ENCODE assay signal across 8 cellular contexts in the genomic region with DNA sequence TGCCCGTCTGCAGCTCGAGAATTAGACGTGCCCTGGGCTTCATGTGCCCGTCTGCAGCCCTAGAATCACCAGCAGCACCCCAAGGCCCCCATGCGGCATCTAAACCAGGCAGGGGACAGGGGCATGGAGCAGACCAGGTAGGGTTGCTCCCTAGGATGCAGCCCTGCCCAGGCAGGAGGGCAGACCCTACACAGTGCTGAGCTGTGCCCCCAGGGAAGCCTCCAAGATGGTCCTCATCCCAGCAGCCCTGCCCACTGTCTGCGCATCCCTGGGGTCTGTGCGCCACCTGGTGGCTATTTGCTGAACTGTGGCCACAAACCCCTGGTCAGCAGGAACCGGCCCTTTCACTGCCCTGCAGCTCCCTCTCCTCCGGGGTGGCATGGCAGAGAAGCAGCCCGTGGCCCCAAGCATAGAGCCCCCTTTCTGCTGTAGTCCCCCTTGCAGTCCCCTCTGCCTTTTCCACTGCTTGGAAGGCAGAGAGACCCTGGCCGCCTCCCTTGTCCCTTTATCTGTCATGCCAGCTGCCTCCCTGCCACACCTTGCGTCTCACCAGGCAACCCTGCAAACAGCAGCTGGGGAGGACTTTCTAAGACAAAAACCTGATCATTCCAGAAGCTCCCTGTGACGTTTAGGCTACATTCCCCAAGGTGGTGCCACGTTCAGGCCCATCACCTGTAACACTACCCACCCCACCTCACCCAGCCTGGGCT.
DNase-seq lines count a peak whose midpoint lies in the region; ATAC-seq, FAIRE-seq and TF ChIP-seq lines count a peak whose summit lies in the region.

No MANE protein-coding gene starts in this region.

- CTCF ChIA-PET in Calu3 (lab: Charles Lee), result interaction anchor here (0.5 to 4.4 kb wide), 5 partner anchors 105 to 398 kb away, joined by 3 to 100 read pairs (median 6); a partner anchor contains a TSS

- H3K9me3 Mint-ChIP-seq in Calu3 (ENCODE audit: low read depth, unreplicated experiment), result no peaks in the 10 kb centered on the region
- H3K9me3 Mint-ChIP-seq in T-helper 2 cell treated with Interferon-gamma antibody and Interleukin-4, amounts not matched to agents 5 μg/mL and 100 μg/mL, for 36 hours, result no peaks in the 10 kb centered on the region

- H3K27me3 ChIP-seq in ascending aorta (no peaks in the 10 kb centered on the region), small intestine (ENCODE audit: control insufficient read depth in 2 of 2, insufficient read depth in 2 of 2, low read length in 2 of 2) (no peaks in the 10 kb centered on the region)

- peak; percentile 97 for TF ChIP-seq CTCF in Calu3 (IDR thresholded peaks at IDR 0.05; ENCODE audit: unreplicated experiment)
- peak; percentile 89 to 93 (median 92) for TF ChIP-seq CTCF in ascending aorta (IDR thresholded peaks at IDR 0.05)

- H3K36me3 ChIP-seq in ascending aorta, result no peaks in the 10 kb centered on the region
- H3K36me3 ChIP-seq in small intestine (ENCODE audit: control insufficient read depth in 2 of 2, insufficient read depth in 2 of 2, low read length in 2 of 2), result no peaks in the 10 kb centered on the region

- H3K9me3 ChIP-seq in ascending aorta, result no peaks in the 10 kb centered on the region
- H3K9me3 ChIP-seq in small intestine (ENCODE audit: control insufficient read depth, low read depth), result no peaks in the 10 kb centered on the region

- no TSS peak for BruUV-seq in Calu3 (replicated peaks; lab: Mats Ljungman, UMichigan)

- H3K36me3 Mint-ChIP-seq in Calu3 (ENCODE audit: insufficient read depth, unreplicated experiment), result peaks cover 5% of the 10 kb centered on the region
- no peaks in the 10 kb centered on the region for H3K36me3 Mint-ChIP-seq in T-helper 2 cell treated with Interferon-gamma antibody and Interleukin-4, amounts not matched to agents 5 μg/mL and 100 μg/mL, for 36 hours (ENCODE audit: low read depth)

- TF ChIP-seq RAD21 in Ishikawa (IDR thresholded peaks at IDR 0.05; ENCODE audit: low read depth), result peak; percentile 99

- DNase-seq in Calu3 (peak; percentile 87), ascending aorta (ENCODE audit: low spot score in 2 of 2) (peak in 1 of 2 donors; percentile 52), hepatic stellate cell (ENCODE audit: low spot score) (peak; percentile 88), small intestine (peak; percentile 62), GF-D8 (lab: John Stamatoyannopoulos, UW) (no peak)
- DNase-seq in T-helper 2 cell treated with Interferon-gamma antibody and Interleukin-4, amounts not matched to agents 5 μg/mL and 100 μg/mL, for 36 hours (ENCODE audit: low spot score), result peak; percentile 47

- H3K4me3 Mint-ChIP-seq in Calu3 (ENCODE audit: low read depth, unreplicated experiment), result no peak overlapping the region
- no peak overlapping the region for H3K4me3 Mint-ChIP-seq in T-helper 2 cell treated with Interferon-gamma antibody and Interleukin-4, amounts not matched to agents 5 μg/mL and 100 μg/mL, for 36 hours

- H3K4me1 Mint-ChIP-seq in Calu3 (ENCODE audit: low read depth, unreplicated experiment), result peaks cover 15% of the 10 kb centered on the region
- H3K4me1 Mint-ChIP-seq in T-helper 2 cell treated with Interferon-gamma antibody and Interleukin-4, amounts not matched to agents 5 μg/mL and 100 μg/mL, for 36 hours (ENCODE audit: low read depth), result peaks cover 14% of the 10 kb centered on the region

- H3K4me3 ChIP-seq in ascending aorta (no peak overlapping the region), small intestine (ENCODE audit: low read depth in 1 of 2, low read length in 2 of 2) (no peak overlapping the region)

- H3K27ac ChIP-seq in ascending aorta (no peak overlapping the region), small intestine (ENCODE audit: low read depth in 1 of 2, low read length in 1 of 2) (no peak overlapping the region)

- no peak for TF ChIP-seq EP300 in Ishikawa (IDR thresholded peaks at IDR 0.05; ENCODE audit: borderline replicate concordance)

- no peak overlapping the region for H3K27ac Mint-ChIP-seq in Calu3 (ENCODE audit: unreplicated experiment)
- no peak overlapping the region for H3K27ac Mint-ChIP-seq in T-helper 2 cell treated with Interferon-gamma antibody and Interleukin-4, amounts not matched to agents 5 μg/mL and 100 μg/mL, for 36 hours

- H3K4me1 ChIP-seq in ascending aorta (peaks cover 0 to 3% of the 10 kb centered on the region in 2 donors), small intestine (ENCODE audit: control insufficient read depth in 2 of 2, insufficient read depth in 1 of 2, low read depth in 1 of 2, low read length in 1 of 2) (peaks cover 0 to 3% of the 10 kb centered on the region in 2 donors)

- no peak for FAIRE-seq in small intestine (lab: Jason Lieb, UNC)

- no peak for ATAC-seq in HG03175 (IDR thresholded peaks at IDR 0.05; ENCODE audit: unreplicated experiment)

- WGBS in small intestine, 3 donors, result 25 to 40% (median 32%) methylated on average over 14 of the region's 14 CpGs

- intact Hi-C loops in Calu3 (cut with micrococcal nuclease; ENCODE audit: unreplicated experiment) (loop anchor here (1.0 to 10.0 kb wide), 3 partner anchors 103 to 491 kb away; a partner anchor contains a TSS), ascending aorta (cut with DNase I) (loop anchor here (2.0 to 5.0 kb wide), 3 partner anchors 224 to 335 kb away; no protein-coding TSS in a partner anchor)

- no peaks in the 10 kb centered on the region for H3K27me3 Mint-ChIP-seq in Calu3 (ENCODE audit: unreplicated experiment)
- H3K27me3 Mint-ChIP-seq in T-helper 2 cell treated with Interferon-gamma antibody and Interleukin-4, amounts not matched to agents 5 μg/mL and 100 μg/mL, for 36 hours (ENCODE audit: low read depth), result no peaks in the 10 kb centered on the region

TF ChIP-seq in Ishikawa, 13 proteins besides CTCF, POLR2A, EP300 and RAD21:
- no peak for TF ChIP-seq TEAD4 (IDR thresholded peaks at IDR 0.05)
- TF ChIP-seq NFIC (IDR thresholded peaks at IDR 0.05), result no peak
- no peak for TF ChIP-seq ZBTB7A (IDR thresholded peaks at IDR 0.05; ENCODE audit: low read depth)
- TF ChIP-seq TAF1 (IDR thresholded peaks at IDR 0.05; ENCODE audit: low read depth), result no peak
- TF ChIP-seq CREB1 (IDR thresholded peaks at IDR 0.05; ENCODE audit: low read depth), result no peak
